In the genomic region with DNA sequence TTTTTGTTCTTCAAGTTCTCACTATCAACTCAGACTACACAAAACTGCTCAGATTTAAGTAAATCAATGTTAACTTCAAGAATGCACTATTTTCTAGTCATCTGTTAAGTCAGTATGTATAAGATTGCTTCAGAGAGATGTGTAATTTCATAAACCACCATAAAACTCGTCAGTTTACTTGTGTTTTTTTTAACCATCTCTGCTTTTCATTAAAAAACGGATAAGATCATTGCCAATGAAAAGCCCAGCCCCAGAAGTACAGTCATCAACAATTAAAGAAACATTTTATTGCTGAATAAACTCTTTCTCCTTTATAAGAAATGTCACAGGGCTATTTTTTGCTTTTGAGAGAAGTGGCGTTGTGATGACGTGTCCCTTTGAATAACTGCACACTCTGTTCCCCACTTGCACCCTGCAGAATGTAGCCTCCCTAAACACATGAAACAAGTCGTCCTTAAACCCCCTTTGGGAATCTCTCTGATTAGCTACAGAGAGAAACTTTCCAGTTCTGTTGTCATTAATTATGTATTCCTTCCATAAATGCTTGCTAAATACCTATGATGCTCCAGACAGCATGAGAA, we compare ENCODE assay signal across 20 cellular contexts.
A peak's percentile ranks its signal among the peaks of the same experiment; 100 is the strongest.
DNase-seq lines count a peak whose midpoint lies in the region; ATAC-seq and TF ChIP-seq lines count a peak whose summit lies in the region.
"Had no signal": no experiment of that assay in that cellular context is flagged by ENCODE, and none has a peak within 500 bp of the region (broad histone marks: within the 10 kb centered on the region; RNA-seq: fewer than 3 reads in every experiment).

No MANE protein-coding gene starts in this region.

- H3K27ac Mint-ChIP-seq in CD8-positive, alpha-beta T cell, result no peak overlapping the region
- H3K27ac Mint-ChIP-seq: CD8-positive, alpha-beta memory T cell; GM23338 had no signal

- no peaks in the 10 kb centered on the region for H3K9me3 ChIP-seq in CD8-positive, alpha-beta T cell (ENCODE audit: low read length)
- H3K9me3 ChIP-seq: BLaER1 treated with 17β-estradiol and CSF1 and Interleukin-3, amounts not matched to agents 10 nM and 100 nM; SJSA1 had no signal

- peaks cover 21% of the 10 kb centered on the region for H3K27me3 Mint-ChIP-seq in CD8-positive, alpha-beta T cell (ENCODE audit: low read depth)

- CTCF ChIA-PET in BJ (lab: Yijun Ruan, JAX), result no interaction called here
- CTCF ChIA-PET in CD8-positive, alpha-beta T cell (lab: Charles Lee), result no interaction called here

- no peaks in the 10 kb centered on the region for H3K36me3 ChIP-seq in BJ (ENCODE audit: control insufficient read depth, insufficient read depth, low read length)
- no peaks in the 10 kb centered on the region for H3K36me3 ChIP-seq in CD8-positive, alpha-beta T cell (ENCODE audit: insufficient read depth, low read length)
- H3K36me3 ChIP-seq: BLaER1 treated with 17β-estradiol and CSF1 and Interleukin-3, amounts not matched to agents 10 nM and 100 nM; SJSA1 had no signal

- DNase-seq in AG08395 (ENCODE audit: low spot score) (peak; percentile 5), BJ (ENCODE audit: low read depth) (peak; percentile 1), RPMI7951 (ENCODE audit: low read depth) (peak; percentile 42), fibroblast of villous mesenchyme (ENCODE audit: low read depth) (peak; percentile 34), NCI-H187 treated with DMSO at 0.1 percent for 48 hours (lab: John Stamatoyannopoulos, UW) (no peak)
- DNase-seq in CD8-positive, alpha-beta T cell, result no peak
- DNase-seq in stimulated activated CD4-positive, alpha-beta T cell treated with anti-CD3 and anti-CD28 coated beads, Interleukin-4, amount 100 ng/mL, for 1 hour, result no peak
- DNase-seq: CD8-positive, alpha-beta memory T cell; HCEC 1CT; Kasumi-1; NCI-H1694; NCI-H446; NCI-H526; OCI-M1 had no signal

- no peaks in the 10 kb centered on the region for H3K4me1 Mint-ChIP-seq in CD8-positive, alpha-beta T cell (ENCODE audit: low read depth)
- H3K4me1 Mint-ChIP-seq: CD8-positive, alpha-beta memory T cell had no signal

- POLR2A ChIA-PET in BJ (lab: Charles Lee), result no interaction called here
- POLR2A ChIA-PET in CD8-positive, alpha-beta T cell (lab: Charles Lee), result no interaction called here

- H3K27ac ChIP-seq in CD8-positive, alpha-beta T cell (ENCODE audit: low read depth, low read length), result no peak overlapping the region
- H3K27ac ChIP-seq: BLaER1 treated with 17β-estradiol and CSF1 and Interleukin-3, amounts not matched to agents 10 nM and 100 nM; SJSA1 had no signal

- no peaks in the 10 kb centered on the region for H3K27me3 ChIP-seq in BJ (ENCODE audit: control insufficient read depth, insufficient read depth, low read length)
- H3K27me3 ChIP-seq in CD8-positive, alpha-beta T cell (ENCODE audit: insufficient read depth, low read length), result no peaks in the 10 kb centered on the region
- H3K27me3 ChIP-seq: BLaER1 treated with 17β-estradiol and CSF1 and Interleukin-3, amounts not matched to agents 10 nM and 100 nM; SJSA1 had no signal

- no peaks in the 10 kb centered on the region for H3K36me3 Mint-ChIP-seq in CD8-positive, alpha-beta T cell
- H3K36me3 Mint-ChIP-seq: CD8-positive, alpha-beta memory T cell had no signal

- H3K4me3 ChIP-seq in BJ (ENCODE audit: low read depth, low read length), result no peak overlapping the region
- H3K4me3 ChIP-seq in fibroblast of villous mesenchyme (ENCODE audit: low read depth, low read length), result no peak overlapping the region
- H3K4me3 ChIP-seq in CD8-positive, alpha-beta T cell (ENCODE audit: low read depth, low read length), result no peak overlapping the region
- H3K4me3 ChIP-seq: BLaER1 treated with 17β-estradiol and CSF1 and Interleukin-3, amounts not matched to agents 10 nM and 100 nM; GM12878; GM23338; SJSA1 had no signal

- TF ChIP-seq CTCF in BJ (IDR thresholded peaks at IDR 0.05; ENCODE audit: insufficient read depth, low read depth, low read length) (no peak), fibroblast of villous mesenchyme (IDR thresholded peaks at IDR 0.05; ENCODE audit: insufficient read depth, low read depth, low read length) (no peak)
- TF ChIP-seq CTCF in CD8-positive, alpha-beta T cell (IDR thresholded peaks at IDR 0.05), result no peak

- intact Hi-C loops in CD8-positive, alpha-beta T cell (cut with DNase I, micrococcal nuclease), result no loop called here

- no peaks in the 10 kb centered on the region for H3K9me3 Mint-ChIP-seq in CD8-positive, alpha-beta T cell
- H3K9me3 Mint-ChIP-seq: GM23338 had no signal

- ATAC-seq in activated CD4-positive, CD25-positive, alpha-beta regulatory T cell treated with anti-CD3 and anti-CD28 coated beads, Interleukin-2, amount 50 U/mL, for 24 hours, result no peak
- ATAC-seq in CD8-positive, alpha-beta T cell, result no peak
- ATAC-seq: GM12878, GM23338, Right ventricle myocardium inferior had no signal

- no peaks in the 10 kb centered on the region for H3K4me1 ChIP-seq in CD8-positive, alpha-beta T cell (ENCODE audit: insufficient read depth, low read length)

- no peak overlapping the region for H3K4me3 Mint-ChIP-seq in CD8-positive, alpha-beta T cell
- H3K4me3 Mint-ChIP-seq: CD8-positive, alpha-beta memory T cell; GM23338 had no signal

Comparison
In these comparisons a context has a peak if more than half of its experiments do, and no peak if none do; other contexts are left out.
1. DNase-seq: peak in AG08395 (single experiment), BJ (single experiment), RPMI7951 (single experiment) and fibroblast of villous mesenchyme (single experiment); none in NCI-H187 treated with DMSO at 0.1 percent for 48 hours (single experiment), CD8-positive, alpha-beta T cell (0 of 7) and stimulated activated CD4-positive, alpha-beta T cell treated with anti-CD3 and anti-CD28 coated beads, Interleukin-4, amount 100 ng/mL, for 1 hour (single experiment).